ENCODE assay signal across 28 cellular contexts in genomic region chr19:33832633-33833032, GRCh38.
"Had no signal": no experiment of that assay in that cellular context is flagged by ENCODE, and none has a peak within 500 bp of the region (broad histone marks: within the 10 kb centered on the region; RNA-seq: fewer than 3 reads in every experiment).

No MANE protein-coding gene starts in this region.

- DNase-seq: dermis blood vessel endothelial cell; foreskin keratinocyte; heart left ventricle; immature natural killer cell; islet precursor cell; kidney glomerular epithelial cell; left colon; left ventricle myocardium superior; lower lobe of right lung; naive thymus-derived CD8-positive, alpha-beta T cell; nephron progenitor cell; nucleus accumbens; ovary; posterior cingulate gyrus; retina; right lobe of liver; small intestine; stimulated activated CD4-positive, alpha-beta T cell treated with anti-CD3 and anti-CD28 coated beads, Interleukin-15, amount 100 ng/mL, for 24 hours; stimulated activated CD4-positive, alpha-beta T cell treated with anti-CD3 and anti-CD28 coated beads, Interleukin-2, amount 100 ng/mL, for 48 hours; stimulated activated naive B cell treated with anti-CD40 and anti-IgM and Interleukin-4, amounts not matched to agents 10 μg/mL and 1 μg/mL and 100 μg/mL, for 72 hours; stimulated activated naive CD8-positive, alpha-beta T cell treated with anti-CD3 and anti-CD28 coated beads, Interleukin-15, amount 100 ng/mL, for 72 hours; transverse colon had no signal

- H3K9me3 ChIP-seq: gastroesophageal sphincter, heart left ventricle, lower lobe of right lung, ovary, right lobe of liver, suprapubic skin, transverse colon had no signal

- ATAC-seq: foreskin keratinocyte; gastroesophageal sphincter; heart left ventricle; left colon; left ventricle myocardium superior; lower lobe of right lung; naive thymus-derived CD8-positive, alpha-beta T cell; right lobe of liver; stimulated activated naive B cell treated with anti-CD40 and anti-IgM and Interleukin-4, amounts not matched to agents 10 μg/mL and 1 μg/mL and 100 μg/mL, for 72 hours; stimulated activated naive CD8-positive, alpha-beta T cell treated with anti-CD3 and anti-CD28 coated beads, Interleukin-15, amount 100 ng/mL, for 72 hours had no signal

- H3K27ac ChIP-seq: coronary artery, epithelial cell of prostate, foreskin keratinocyte, gastroesophageal sphincter, heart left ventricle, hepatocyte, lower lobe of right lung, ovary, right lobe of liver, suprapubic skin, transverse colon had no signal

- H3K9me3 Mint-ChIP-seq: central memory CD8-positive, alpha-beta T cell; immature natural killer cell; naive thymus-derived CD8-positive, alpha-beta T cell; nephron progenitor cell; stimulated activated naive B cell treated with anti-CD40 and anti-IgM and Interleukin-4, amounts not matched to agents 10 μg/mL and 1 μg/mL and 100 μg/mL, for 72 hours; stimulated activated naive CD8-positive, alpha-beta T cell treated with anti-CD3 and anti-CD28 coated beads, Interleukin-15, amount 100 ng/mL, for 72 hours had no signal

- H3K36me3 Mint-ChIP-seq: immature natural killer cell; naive thymus-derived CD8-positive, alpha-beta T cell; stimulated activated naive B cell treated with anti-CD40 and anti-IgM and Interleukin-4, amounts not matched to agents 10 μg/mL and 1 μg/mL and 100 μg/mL, for 72 hours had no signal

- H3K27ac Mint-ChIP-seq: immature natural killer cell; naive thymus-derived CD8-positive, alpha-beta T cell; stimulated activated naive B cell treated with anti-CD40 and anti-IgM and Interleukin-4, amounts not matched to agents 10 μg/mL and 1 μg/mL and 100 μg/mL, for 72 hours; stimulated activated naive CD8-positive, alpha-beta T cell treated with anti-CD3 and anti-CD28 coated beads, Interleukin-15, amount 100 ng/mL, for 72 hours had no signal

- H3K27me3 ChIP-seq: foreskin keratinocyte, hepatocyte, ovary, right lobe of liver, suprapubic skin, transverse colon had no signal

- H3K4me1 Mint-ChIP-seq: central memory CD8-positive, alpha-beta T cell; immature natural killer cell; naive thymus-derived CD8-positive, alpha-beta T cell; stimulated activated naive B cell treated with anti-CD40 and anti-IgM and Interleukin-4, amounts not matched to agents 10 μg/mL and 1 μg/mL and 100 μg/mL, for 72 hours; stimulated activated naive CD8-positive, alpha-beta T cell treated with anti-CD3 and anti-CD28 coated beads, Interleukin-15, amount 100 ng/mL, for 72 hours had no signal

- H3K36me3 ChIP-seq: gastroesophageal sphincter, heart left ventricle, lower lobe of right lung, ovary, right lobe of liver, suprapubic skin, transverse colon had no signal

- H3K4me1 ChIP-seq: foreskin keratinocyte, gastroesophageal sphincter, heart left ventricle, lower lobe of right lung, right lobe of liver, suprapubic skin, transverse colon had no signal

- H3K4me3 ChIP-seq: coronary artery, gastroesophageal sphincter, heart left ventricle, hepatocyte, lower lobe of right lung, ovary, right lobe of liver, suprapubic skin, transverse colon had no signal

- H3K4me3 Mint-ChIP-seq: central memory CD8-positive, alpha-beta T cell; immature natural killer cell; naive thymus-derived CD8-positive, alpha-beta T cell; nephron progenitor cell; stimulated activated naive B cell treated with anti-CD40 and anti-IgM and Interleukin-4, amounts not matched to agents 10 μg/mL and 1 μg/mL and 100 μg/mL, for 72 hours; stimulated activated naive CD8-positive, alpha-beta T cell treated with anti-CD3 and anti-CD28 coated beads, Interleukin-15, amount 100 ng/mL, for 72 hours had no signal
